In the genomic region with DNA sequence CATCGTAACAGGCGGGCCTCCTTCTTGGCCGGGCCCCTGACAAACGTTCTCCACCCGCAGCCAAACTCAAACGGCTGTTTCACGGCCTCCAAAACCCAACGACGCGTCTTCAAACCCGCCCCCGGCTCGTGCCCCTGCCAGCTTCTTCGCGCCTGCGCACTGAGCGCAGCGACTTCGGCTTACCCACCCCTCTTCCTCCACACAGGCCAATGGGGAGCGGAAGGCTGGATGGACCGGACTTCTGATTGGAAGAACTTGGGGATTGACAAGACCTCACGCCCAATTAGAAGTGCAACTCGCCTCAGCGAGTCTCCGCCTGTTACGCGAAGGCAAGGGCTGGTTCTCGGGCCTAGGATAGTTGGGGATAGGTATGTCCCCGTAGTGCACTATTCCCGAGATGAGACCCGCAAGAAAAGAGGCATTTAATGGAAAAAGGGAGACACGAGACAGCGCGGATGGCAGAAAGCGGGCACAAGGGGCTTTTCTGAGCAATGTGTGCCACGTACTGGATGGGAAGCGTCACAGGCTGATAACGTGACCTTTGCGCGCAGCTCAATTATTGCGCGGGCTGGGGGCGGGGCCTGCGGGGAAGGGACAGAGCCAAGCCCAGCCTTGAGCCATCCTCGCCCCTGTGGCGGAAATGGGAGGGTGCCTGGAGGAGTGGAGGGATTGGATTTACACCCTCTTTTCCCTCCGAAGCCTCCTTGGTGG, we compare ENCODE assay signal across 8 cellular contexts. TPM values are rescaled to one million over a fixed set of nuclear protein-coding genes. Genes with fewer than 3 reads are reported as not detected.
A peak's percentile ranks its signal among the peaks of the same experiment; 100 is the strongest.
DNase-seq lines count a peak whose midpoint lies in the region; ATAC-seq and TF ChIP-seq lines count a peak whose summit lies in the region.

A gene (minus strand): TSS at position 111 of the 711 bp plus-strand sequence. CDS start 108 bp downstream, at position 3.

- peak; percentile 89 for ATAC-seq in GM18499 (IDR thresholded peaks at IDR 0.05; ENCODE audit: insufficient read depth, unreplicated experiment)
- peak; percentile 96 for ATAC-seq in HG02938 (IDR thresholded peaks at IDR 0.05; ENCODE audit: unreplicated experiment)
- peak; percentile 95 for ATAC-seq in T-helper 17 cell

- TF ChIP-seq CTCF in left ventricle myocardium inferior (IDR thresholded peaks at IDR 0.05; ENCODE audit: borderline replicate concordance) (peak; percentile 51), prostate gland (IDR thresholded peaks at IDR 0.05) (peak in 2 of 4 experiments; percentile 38 to 59)

- H3K36me3 ChIP-seq in left ventricle myocardium inferior: no peaks in the 10 kb centered on the region
- H3K36me3 ChIP-seq in prostate gland: no peaks in the 10 kb centered on the region
- H3K36me3 ChIP-seq in urinary bladder (ENCODE audit: insufficient read depth): no peaks in the 10 kb centered on the region

- no peaks in the 10 kb centered on the region for H3K9me3 ChIP-seq in T-helper 17 cell (ENCODE audit: control insufficient read depth, low read length, poor library complexity, severe bottlenecking)
- no peaks in the 10 kb centered on the region for H3K9me3 ChIP-seq in left ventricle myocardium inferior (replicated peaks)
- no peaks in the 10 kb centered on the region for H3K9me3 ChIP-seq in prostate gland

- H3K27ac ChIP-seq in angular gyrus (ENCODE audit: low read depth, low read length): peak within 1 kb of the TSS; percentile 100
- peak within 1 kb of the TSS; percentile 99 for H3K27ac ChIP-seq in left ventricle myocardium inferior (replicated peaks)
- peak within 1 kb of the TSS; percentile 94 to 98 for H3K27ac ChIP-seq in prostate gland
- peak within 1 kb of the TSS; percentile 94 for H3K27ac ChIP-seq in urinary bladder (ENCODE audit: low read depth)

- H3K27me3 ChIP-seq in left ventricle myocardium inferior (ENCODE audit: low read depth) (no peaks in the 10 kb centered on the region), prostate gland (replicated peaks; ENCODE audit: insufficient read depth) (no peaks in the 10 kb centered on the region)

- no peak within 1 kb of the TSS for H3K27ac Mint-ChIP-seq in T-helper 17 cell

- H3K4me1 ChIP-seq in left ventricle myocardium inferior (peaks cover 56% of the 10 kb centered on the region), prostate gland (replicated peaks) (no peaks in the 10 kb centered on the region), urinary bladder (ENCODE audit: insufficient read depth) (no peaks in the 10 kb centered on the region)

- no peaks in the 10 kb centered on the region for H3K36me3 Mint-ChIP-seq in T-helper 17 cell (ENCODE audit: low read depth)

- H3K4me1 Mint-ChIP-seq in T-helper 17 cell: peaks cover 31% of the 10 kb centered on the region

- H3K4me3 Mint-ChIP-seq in T-helper 17 cell: no peak within 1 kb of the TSS

- intact Hi-C loops in left ventricle myocardium inferior (cut with micrococcal nuclease) (no loop called here), prostate gland (cut with DNase I) (loop anchor here (5.0 kb wide), 1 partner anchor 39 kb away; a partner anchor contains a TSS)

- TF ChIP-seq POLR2A in prostate gland (IDR thresholded peaks at IDR 0.05): peak; percentile 95

- H3K27me3 Mint-ChIP-seq in T-helper 17 cell: peaks cover 24% of the 10 kb centered on the region

- peak within 1 kb of the TSS; percentile 88 for H3K4me3 ChIP-seq in left ventricle myocardium inferior
- H3K4me3 ChIP-seq in prostate gland: peak within 1 kb of the TSS; percentile 87 to 89
- peak within 1 kb of the TSS; percentile 70 for H3K4me3 ChIP-seq in urinary bladder (ENCODE audit: low read depth, low read length)

- WGBS in prostate gland: under 1% methylated on average over 32 of the region's 47 CpGs
- WGBS in urinary bladder: under 1% methylated on average over 47 of the region's 47 CpGs

- peak; percentile 100 for DNase-seq in NCI-H1694 treated with DMSO at 0.1 percent for 48 hours (lab: John Stamatoyannopoulos, UW)
- DNase-seq in T-helper 17 cell: peak; percentile 93 to 96 (median 96)
- peak; percentile 97 for DNase-seq in left ventricle myocardium inferior
- peak; percentile 99 for DNase-seq in prostate gland (ENCODE audit: low spot score)

RNA-seq across cellular contexts. Expression of the gene that starts here (rescaled TPM):
- total RNA-seq in T-helper 17 cell (10 to 100 TPM; 44.3 to 46.0 TPM), left ventricle myocardium inferior (201 TPM), prostate gland (100 to 1,000 TPM; 142 to 340 TPM), urinary bladder (227 TPM)
- 412 TPM for polyA plus RNA-seq in urinary bladder

Comparison
In these comparisons a context has a peak if more than half of its experiments do, and no peak if none do; other contexts are left out.
1. Peak in every context shown above with its lines: DNase-seq, ATAC-seq, H3K4me3 ChIP-seq and H3K27ac ChIP-seq.